Comparison of ENCODE assay signal across 10 cellular contexts in genomic region chr1:241499910-241500309, GRCh38. TPM values are rescaled to one million over a fixed set of nuclear protein-coding genes. Genes with fewer than 3 reads are reported as not detected.
DNase-seq lines count a peak whose midpoint lies in the region; ATAC-seq and TF ChIP-seq lines count a peak whose summit lies in the region.
"Had no signal": no experiment of that assay in that cellular context is flagged by ENCODE, and none has a peak within 500 bp of the region (broad histone marks: within the 10 kb centered on the region; RNA-seq: fewer than 3 reads in every experiment).

No MANE protein-coding gene starts in this region.

- no peaks in the 10 kb centered on the region for H3K9me3 ChIP-seq in A673 (ENCODE audit: low read depth, low read length, poor library complexity, severe bottlenecking)
- no peaks in the 10 kb centered on the region for H3K9me3 ChIP-seq in PC-9 (ENCODE audit: insufficient read depth, low read depth)
- H3K9me3 ChIP-seq in ascending aorta: no peaks in the 10 kb centered on the region

- peak; percentile 20 for DNase-seq in A673 (ENCODE audit: low spot score)
- no peak for DNase-seq in PC-9
- peak; percentile 36 for DNase-seq in fibroblast of the conjunctiva (ENCODE audit: low read depth)
- no peak for DNase-seq in NCI-H2227 treated with DMSO at 0.1 percent for 48 hours (lab: John Stamatoyannopoulos, UW)
- DNase-seq in omental fat pad (ENCODE audit: low spot score): no peak
- no peak for DNase-seq in ascending aorta (ENCODE audit: low spot score in 2 of 2)
- DNase-seq: activated CD8-positive, alpha-beta memory T cell treated with anti-CD3 and anti-CD28 coated beads, Interleukin-2, amount 50 U/mL, for 48 hours had no signal

- H3K79me2 ChIP-seq in PC-9 (ENCODE audit: low read depth): no peaks in the 10 kb centered on the region

- H3K4me2 ChIP-seq in PC-9: no peak overlapping the region

- no peaks in the 10 kb centered on the region for H4K20me1 ChIP-seq in PC-9 (ENCODE audit: insufficient read depth)

- H3K27ac ChIP-seq in A673 (ENCODE audit: low read depth, low read length, poor library complexity, severe bottlenecking) (no peak overlapping the region), PC-9 (no peak overlapping the region), ascending aorta (no peak overlapping the region)

- H3K4me1 ChIP-seq in A673 (ENCODE audit: insufficient read depth, low read length, poor library complexity, severe bottlenecking) (no peaks in the 10 kb centered on the region), PC-9 (replicated peaks; ENCODE audit: insufficient read depth) (no peaks in the 10 kb centered on the region), ascending aorta (no peaks in the 10 kb centered on the region)

- intact Hi-C loops in A673 (cut with micrococcal nuclease; ENCODE audit: unreplicated experiment): loop anchor here (5.0 kb wide), 1 partner anchor 613 kb away; no protein-coding TSS in a partner anchor
- intact Hi-C loops in PC-9 (cut with micrococcal nuclease; ENCODE audit: unreplicated experiment): loop anchor here (2.0 to 5.0 kb wide), 4 partner anchors 611 to 1473 kb away; no protein-coding TSS in a partner anchor
- intact Hi-C loops in ascending aorta (cut with DNase I): no loop called here

- peak; percentile 54 for TF ChIP-seq CTCF in A673 (conservative IDR thresholded peaks at IDR 0.05; ENCODE audit: low read depth, low read length)
- 0 out of 2 replicates have a peak, but pooled peaks have one; percentile 15 for TF ChIP-seq CTCF in GM12874 (IDR thresholded peaks at IDR 0.05; ENCODE audit: insufficient read depth, low read depth, low read length)
- TF ChIP-seq CTCF in PC-9 (conservative IDR thresholded peaks at IDR 0.05): peak; percentile 68
- TF ChIP-seq CTCF in omental fat pad (IDR thresholded peaks at IDR 0.05): no peak
- no peak for TF ChIP-seq CTCF in ascending aorta (IDR thresholded peaks at IDR 0.05)

- no TSS peak for BruUV-seq in A673 (replicated peaks; lab: Mats Ljungman, UMichigan)
- BruUV-seq in PC-9 (replicated peaks; lab: Mats Ljungman, UMichigan): no TSS peak

- no peaks in the 10 kb centered on the region for H3F3A ChIP-seq in PC-9 (ENCODE audit: insufficient read depth, low read depth)

- ATAC-seq in HG03439 (IDR thresholded peaks at IDR 0.05; ENCODE audit: unreplicated experiment) (no peak), omental fat pad (ENCODE audit: low FRiP score) (no peak)

- H3K36me3 ChIP-seq in A673 (ENCODE audit: insufficient read depth, low read length, poor library complexity, severe bottlenecking): peaks cover 17% of the 10 kb centered on the region
- H3K36me3 ChIP-seq in PC-9 (ENCODE audit: low read depth): peaks cover 25% of the 10 kb centered on the region
- H3K36me3 ChIP-seq in ascending aorta: peaks cover 38 to 85% of the 10 kb centered on the region in 2 donors

- H3K4me3 ChIP-seq in A673 (ENCODE audit: low read depth, low read length, poor library complexity, severe bottlenecking) (no peak overlapping the region), PC-9 (no peak overlapping the region), ascending aorta (no peak overlapping the region)

- no peaks in the 10 kb centered on the region for H3K9me2 ChIP-seq in PC-9 (ENCODE audit: insufficient read depth)

- H3K27me3 ChIP-seq in A673 (replicated peaks; ENCODE audit: insufficient read depth, low read depth, low read length, poor library complexity): no peaks in the 10 kb centered on the region
- no peaks in the 10 kb centered on the region for H3K27me3 ChIP-seq in PC-9 (ENCODE audit: insufficient read depth, low read depth)
- H3K27me3 ChIP-seq in ascending aorta: no peaks in the 10 kb centered on the region

- CTCF ChIA-PET in A673 (lab: Charles Lee) (no interaction called here), PC-9 (lab: Charles Lee) (no interaction called here)

- H2AFZ ChIP-seq in PC-9: no peak overlapping the region

- POLR2A ChIA-PET in A673 (lab: Charles Lee; ENCODE audit: low non-redundant PET): no interaction called here
- POLR2A ChIA-PET in PC-9 (lab: Charles Lee; ENCODE audit: unreplicated experiment): no interaction called here

RNA-seq across cellular contexts. Expression of gene FH, which starts 19.6 kb away (rescaled TPM):
- total RNA-seq in A673 (2021): 73.6 and 75.4 TPM in 2 replicates
- total RNA-seq in PC-9 (2021): 56.1 and 88.3 TPM in 2 replicates
- total RNA-seq in omental fat pad: 10 to 100 TPM; 28.5 to 61.6 (median 47.0) TPM
- total RNA-seq in ascending aorta: 29.9 TPM

RNA-seq across cellular contexts. Expression of gene KMO, which starts 32.3 kb away (rescaled TPM):
- 11.8 and 12.7 TPM in 2 replicates for total RNA-seq in A673 (2021)
- 0.07 TPM in 1 of 2 replicates, not detected in the other for total RNA-seq in PC-9 (2021)
- 1 to 10 TPM; 1.3 to 4.4 (median 2.5) TPM for total RNA-seq in omental fat pad
- total RNA-seq in ascending aorta: not detected
- total RNA-seq: pulmonary artery endothelial cell had no signal

Comparison
In these comparisons a context has a peak if more than half of its experiments do, and no peak if none do; other contexts are left out.
1. DNase-seq: peak in A673 (single experiment) and fibroblast of the conjunctiva (single experiment); none in PC-9 (0 of 2), NCI-H2227 treated with DMSO at 0.1 percent for 48 hours (single experiment), omental fat pad (single experiment) and ascending aorta (0 of 2).
2. CTCF ChIP-seq: peak in A673 (single experiment), GM12874 (single experiment) and PC-9 (single experiment); none in omental fat pad (0 of 3) and ascending aorta (0 of 3).